In genomic region chr9:23621924-23622323, GRCh38 we compare ENCODE assay signal across 29 cellular contexts.
A peak's percentile ranks its signal among the peaks of the same experiment; 100 is the strongest.
DNase-seq lines count a peak whose midpoint lies in the region; ATAC-seq, FAIRE-seq and TF ChIP-seq lines count a peak whose summit lies in the region.
"Had no signal": no experiment of that assay in that cellular context is flagged by ENCODE, and none has a peak within 500 bp of the region (broad histone marks: within the 10 kb centered on the region; RNA-seq: fewer than 3 reads in every experiment).

No MANE protein-coding gene starts in this region.

- no peaks in the 10 kb centered on the region for H3K9me2 ChIP-seq in PC-9 (ENCODE audit: insufficient read depth)

- POLR2A ChIA-PET in PC-9 (lab: Charles Lee; ENCODE audit: unreplicated experiment) = no interaction called here

- 0 out of 2 replicates have a peak overlapping the region, but pooled peaks have one; percentile 53 for H2AFZ ChIP-seq in PC-9

- H3K27me3 ChIP-seq in left ventricle myocardium inferior (ENCODE audit: low read depth) (no peaks in the 10 kb centered on the region), PC-9 (ENCODE audit: insufficient read depth, low read depth) (no peaks in the 10 kb centered on the region), Peyer's patch (no peaks in the 10 kb centered on the region)
- H3K27me3 ChIP-seq: colonic mucosa, esophagus squamous epithelium, SJSA1, tibial artery had no signal

- peak overlapping the region; percentile 49 for H3K4me2 ChIP-seq in PC-9

- no peak for DNase-seq in left ventricle myocardium inferior
- DNase-seq in Right ventricle myocardium superior = no peak
- no peak for DNase-seq in PC-9
- DNase-seq in epithelial cell of prostate (ENCODE audit: low read depth, low spot score) = no peak
- DNase-seq in urothelium cell line (ENCODE audit: low spot score) = peak; percentile 1
- DNase-seq in Peyer's patch = no peak
- no peak for DNase-seq in dedifferentiated amniotic fluid mesenchymal stem cell (ENCODE audit: extremely low spot score)
- DNase-seq: activated CD4-positive, alpha-beta memory T cell treated with anti-CD3 and anti-CD28 coated beads, Interleukin-2, amount 10 ng/mL, durations not matched to agents 7 days and 5 days; activated CD4-positive, CD25-positive, alpha-beta regulatory T cell treated with anti-CD3 and anti-CD28 coated beads, Interleukin-2, amount 50 U/mL, for 72 hours; activated naive CD4-positive, alpha-beta T cell treated with anti-CD3 and anti-CD28 coated beads, Interleukin-2, amount 50 U/mL, for 16 hours; amniotic stem cell; colonic mucosa; COR-L47; esophagus squamous epithelium; foreskin melanocyte; midbrain; naive thymus-derived CD4-positive, alpha-beta T cell; NCI-H1048; NCI-H187; NCI-H526; stimulated activated naive CD8-positive, alpha-beta T cell treated with anti-CD3 and anti-CD28 coated beads, Interleukin-15, amount 100 ng/mL, for 72 hours; T-cell; tibial artery had no signal

- FAIRE-seq in urothelium cell line (lab: Jason Lieb, UNC) = no peak
- FAIRE-seq: bronchial epithelial cell, G401.6, HepG2 had no signal

- no peaks in the 10 kb centered on the region for H3K79me2 ChIP-seq in PC-9 (ENCODE audit: low read depth)

- intact Hi-C loops in left ventricle myocardium inferior (cut with micrococcal nuclease) (no loop called here), Right ventricle myocardium superior (cut with DNase I) (no loop called here), PC-9 (cut with micrococcal nuclease; ENCODE audit: unreplicated experiment) (no loop called here)

- H3K4me1 ChIP-seq in left ventricle myocardium inferior = no peaks in the 10 kb centered on the region
- H3K4me1 ChIP-seq in PC-9 (replicated peaks; ENCODE audit: insufficient read depth) = peaks cover 29% of the 10 kb centered on the region
- no peaks in the 10 kb centered on the region for H3K4me1 ChIP-seq in Peyer's patch
- H3K4me1 ChIP-seq: colonic mucosa, esophagus squamous epithelium, SJSA1, tibial artery had no signal

- H3K27ac ChIP-seq in left ventricle myocardium inferior (replicated peaks) (peak overlapping the region; percentile 62), PC-9 (peak overlapping the region; percentile 80), epithelial cell of prostate (peak overlapping the region; percentile 91), Peyer's patch (no peak overlapping the region)
- H3K27ac ChIP-seq: colonic mucosa, SJSA1, tibial artery had no signal

- TF ChIP-seq CTCF in left ventricle myocardium inferior (IDR thresholded peaks at IDR 0.05; ENCODE audit: borderline replicate concordance) (no peak), PC-9 (conservative IDR thresholded peaks at IDR 0.05) (no peak), Peyer's patch (IDR thresholded peaks at IDR 0.05) (no peak)

- H3K36me3 ChIP-seq in left ventricle myocardium inferior (no peaks in the 10 kb centered on the region), PC-9 (ENCODE audit: low read depth) (no peaks in the 10 kb centered on the region), Peyer's patch (no peaks in the 10 kb centered on the region)
- H3K36me3 ChIP-seq: colonic mucosa, esophagus squamous epithelium, SJSA1, tibial artery had no signal

- BruUV-seq in PC-9 (replicated peaks; lab: Mats Ljungman, UMichigan) = no TSS peak

- no peak for TF ChIP-seq POLR2A in Peyer's patch (IDR thresholded peaks at IDR 0.05)

- ATAC-seq in Right ventricle myocardium superior (ENCODE audit: poor library complexity) (no peak), GM21390 (IDR thresholded peaks at IDR 0.05; ENCODE audit: unreplicated experiment) (no peak)
- ATAC-seq: activated T-helper 17 cell treated with anti-CD3 and anti-CD28 coated beads, Interleukin-2, amount 50 U/mL, for 72 hours; HepG2; naive thymus-derived CD4-positive, alpha-beta T cell; stimulated activated naive CD8-positive, alpha-beta T cell treated with anti-CD3 and anti-CD28 coated beads, Interleukin-15, amount 100 ng/mL, for 72 hours; T-cell had no signal

- H3K9me3 ChIP-seq in left ventricle myocardium inferior (replicated peaks) (no peaks in the 10 kb centered on the region), PC-9 (ENCODE audit: insufficient read depth, low read depth) (peaks cover 3% of the 10 kb centered on the region; the same call in 1 of the 2 replicates), Peyer's patch (no peaks in the 10 kb centered on the region)
- H3K9me3 ChIP-seq: colonic mucosa, esophagus squamous epithelium, SJSA1, tibial artery had no signal

- CTCF ChIA-PET in PC-9 (lab: Charles Lee) = no interaction called here

- peaks cover 22% of the 10 kb centered on the region for H3F3A ChIP-seq in PC-9 (ENCODE audit: insufficient read depth, low read depth)

- H4K20me1 ChIP-seq in PC-9 (ENCODE audit: insufficient read depth) = no peaks in the 10 kb centered on the region

- no peak overlapping the region for H3K4me3 ChIP-seq in left ventricle myocardium inferior
- no peak overlapping the region for H3K4me3 ChIP-seq in PC-9
- H3K4me3 ChIP-seq in Peyer's patch = no peak overlapping the region
- H3K4me3 ChIP-seq: colonic mucosa, esophagus squamous epithelium, SJSA1, tibial artery had no signal

Comparison
In these comparisons a context has a peak if more than half of its experiments do, and no peak if none do; other contexts are left out.
1. H3K27ac ChIP-seq: peak in left ventricle myocardium inferior (single experiment), PC-9 (single experiment) and epithelial cell of prostate (single experiment); none in Peyer's patch (0 of 4).